ENCODE assay signal across 2 cellular contexts in genomic region chr10:62924344-62924748, GRCh38.
TF ChIP-seq lines count a peak whose summit lies in the region.

No MANE protein-coding gene starts in this region.

TF ChIP-seq in SK-N-SH, 30 proteins besides CTCF, POLR2A, EP300 and RAD21 (continued from another document):
- TF ChIP-seq PBX3 (IDR thresholded peaks at IDR 0.05) (no peak), TAF1 (IDR thresholded peaks at IDR 0.05; ENCODE audit: borderline replicate concordance, low read depth, low read length) (no peak), GATA2 (CRISPR knock-in tag; IDR thresholded peaks at IDR 0.05) (no peak), NRF1 (IDR thresholded peaks at IDR 0.05; ENCODE audit: low read depth, low read length) (no peak), YY1 (IDR thresholded peaks at IDR 0.05; ENCODE audit: low read depth) (no peak), NFIC (IDR thresholded peaks at IDR 0.05; ENCODE audit: borderline replicate concordance) (no peak), SMC3 (IDR thresholded peaks at IDR 0.05; ENCODE audit: low read depth, low read length) (no peak)

TF ChIP-seq in SK-N-SH treated with all-trans-retinoic acid at 6 μM for 48 hours, 23 proteins besides CTCF, POLR2A, EP300 and RAD21 (continued from another document):
- no peak for TF ChIP-seq ARNTL (CRISPR knock-in tag; IDR thresholded peaks at IDR 0.05; ENCODE audit: borderline replicate concordance, low read depth)
- TF ChIP-seq ZFP3 (CRISPR knock-in tag; IDR thresholded peaks at IDR 0.05): no peak
- TF ChIP-seq TCF4 (CRISPR knock-in tag; IDR thresholded peaks at IDR 0.05; ENCODE audit: borderline replicate concordance): no peak
- no peak for TF ChIP-seq BACH2 (CRISPR knock-in tag; IDR thresholded peaks at IDR 0.05; ENCODE audit: borderline replicate concordance)
- TF ChIP-seq PATZ1 (CRISPR knock-in tag; IDR thresholded peaks at IDR 0.05; ENCODE audit: borderline replicate concordance): no peak
